Comparison of ENCODE assay signal across 8 cellular contexts in genomic region chr17:81552244-81553017, GRCh38. TPM values are rescaled to one million over a fixed set of nuclear protein-coding genes. Genes with fewer than 3 reads are reported as not detected.
A peak's percentile ranks its signal among the peaks of the same experiment; 100 is the strongest.
DNase-seq lines count a peak whose midpoint lies in the region; ATAC-seq, FAIRE-seq and TF ChIP-seq lines count a peak whose summit lies in the region.

Gene FAAP100, minus strand, starts transcription at chr17:81552353. Its CDS starts 23 bp downstream, at chr17:81552330.

- H2AFZ ChIP-seq in osteoblast (ENCODE audit: low read length), result peak within 1 kb of the TSS; percentile 51

- H3K4me3 Mint-ChIP-seq in activated naive CD4-positive, alpha-beta T cell treated with anti-CD3 and anti-CD28 coated beads, Interleukin-2, amount 50 U/mL, for 24 hours, result peak within 1 kb of the TSS; percentile 92

- peaks cover 39% of the 10 kb centered on the region for H3K79me2 ChIP-seq in osteoblast (ENCODE audit: insufficient read depth, low read length)

- H3K27ac Mint-ChIP-seq in activated naive CD4-positive, alpha-beta T cell treated with anti-CD3 and anti-CD28 coated beads, Interleukin-2, amount 50 U/mL, for 24 hours, result peak within 1 kb of the TSS; percentile 86

- H3K36me3 Mint-ChIP-seq in activated naive CD4-positive, alpha-beta T cell treated with anti-CD3 and anti-CD28 coated beads, Interleukin-2, amount 50 U/mL, for 24 hours, result no peaks in the 10 kb centered on the region

- FAIRE-seq in D721Med (lab: Jason Lieb, UNC), result no peak

- DNase-seq in D721Med (ENCODE audit: insufficient read length, low spot score), result peak; percentile 96
- DNase-seq in KG1 (lab: John Stamatoyannopoulos, UW), result peak; percentile 85
- DNase-seq in SKM-1 (lab: John Stamatoyannopoulos, UW; ENCODE audit: unreplicated experiment), result peak; percentile 30
- peak; percentile 83 for DNase-seq in glomerular visceral epithelial cell (ENCODE audit: extremely low spot score)
- DNase-seq in osteoblast (ENCODE audit: insufficient read length, low spot score, missing footprints), result peak; percentile 99

- peaks cover 37% of the 10 kb centered on the region for H4K20me1 ChIP-seq in osteoblast (ENCODE audit: insufficient read depth, low read length)

- no peaks in the 10 kb centered on the region for H3K27me3 ChIP-seq in osteoblast (ENCODE audit: insufficient read depth, low read length)

- no peak for TF ChIP-seq CTCF in D721Med (IDR thresholded peaks at IDR 0.05; ENCODE audit: insufficient read depth, missing control alignments)
- no peak for TF ChIP-seq CTCF in osteoblast (IDR thresholded peaks at IDR 0.05; ENCODE audit: extremely low read depth, low read depth, low read length)

- peak; percentile 42 for ATAC-seq in GM21390 (IDR thresholded peaks at IDR 0.05; ENCODE audit: unreplicated experiment)

- H3K4me1 Mint-ChIP-seq in activated naive CD4-positive, alpha-beta T cell treated with anti-CD3 and anti-CD28 coated beads, Interleukin-2, amount 50 U/mL, for 24 hours, result peaks cover 40% of the 10 kb centered on the region

- H3K9me3 ChIP-seq in osteoblast (ENCODE audit: low read depth, low read length), result no peaks in the 10 kb centered on the region

- peak within 1 kb of the TSS; percentile 94 for H3K4me3 ChIP-seq in osteoblast (ENCODE audit: insufficient read depth, low read length)

- H3K36me3 ChIP-seq in osteoblast (ENCODE audit: insufficient read depth, low read length), result peaks cover 40% of the 10 kb centered on the region

- peak within 1 kb of the TSS; percentile 97 for H3K4me2 ChIP-seq in osteoblast (ENCODE audit: insufficient read depth, low read length)

- peaks cover 36% of the 10 kb centered on the region for H3K4me1 ChIP-seq in osteoblast (ENCODE audit: insufficient read depth, low read length)

- no peaks in the 10 kb centered on the region for H3K27me3 Mint-ChIP-seq in activated naive CD4-positive, alpha-beta T cell treated with anti-CD3 and anti-CD28 coated beads, Interleukin-2, amount 50 U/mL, for 24 hours

- no peaks in the 10 kb centered on the region for H3K9me3 Mint-ChIP-seq in activated naive CD4-positive, alpha-beta T cell treated with anti-CD3 and anti-CD28 coated beads, Interleukin-2, amount 50 U/mL, for 24 hours

- H3K27ac ChIP-seq in osteoblast (ENCODE audit: low read depth, low read length) (peak within 1 kb of the TSS; percentile 90), temporal lobe (ENCODE audit: low read depth, low read length) (peak within 1 kb of the TSS; percentile 56)

RNA-seq across cellular contexts. Expression of gene FAAP100, which starts in this region (rescaled TPM):
- total RNA-seq in osteoblast (43.0 and 44.5 TPM in 2 replicates), temporal lobe (25.1 TPM)

Comparison
In these comparisons a context has a peak if more than half of its experiments do, and no peak if none do; other contexts are left out.
1. Peak in every context shown above with its lines: DNase-seq, ATAC-seq, H3K4me3 ChIP-seq and H3K27ac ChIP-seq.
2. DNase-seq: peak in every context shown above with its lines; median percentile 99 in osteoblast; 96 in D721Med; 85 in KG1; 83 in glomerular visceral epithelial cell; 30 in SKM-1.